In genomic region chr12:122917508-122918227, GRCh38 we compare ENCODE assay signal across 10 cellular contexts. TPM values are rescaled to one million over a fixed set of nuclear protein-coding genes. Genes with fewer than 3 reads are reported as not detected.
DNase-seq lines count a peak whose midpoint lies in the region; ATAC-seq and TF ChIP-seq lines count a peak whose summit lies in the region.
"Had no signal": no experiment of that assay in that cellular context is flagged by ENCODE, and none has a peak within 500 bp of the region (broad histone marks: within the 10 kb centered on the region; RNA-seq: fewer than 3 reads in every experiment).

No MANE protein-coding gene starts in this region.

- no peaks in the 10 kb centered on the region for H3K36me3 Mint-ChIP-seq in activated T-cell treated with anti-CD3 and anti-CD28 coated beads, Interleukin-2, amount 50 U/mL, for 72 hours (ENCODE audit: insufficient read depth in 2 of 2)

- H3K27me3 ChIP-seq in colonic mucosa (no peaks in the 10 kb centered on the region), liver (ENCODE audit: control insufficient read depth in 4 of 4, insufficient read depth in 4 of 4, low read length in 3 of 4) (no peaks in the 10 kb centered on the region), upper lobe of right lung (no peaks in the 10 kb centered on the region)

- intact Hi-C loops in colonic mucosa (cut with DNase I) (no loop called here), upper lobe of right lung (cut with DNase I) (no loop called here)

- peaks cover 8% of the 10 kb centered on the region for H3K4me1 Mint-ChIP-seq in activated T-cell treated with anti-CD3 and anti-CD28 coated beads, Interleukin-2, amount 50 U/mL, for 72 hours (ENCODE audit: low read depth)

- H3K4me1 ChIP-seq in colonic mucosa (peaks cover 8% of the 10 kb centered on the region), liver (ENCODE audit: control insufficient read depth in 4 of 4, insufficient read depth in 4 of 4, low read length in 3 of 4) (peaks cover 5 to 12% (median 9%) of the 10 kb centered on the region in 4 donors), upper lobe of right lung (peaks cover 6% of the 10 kb centered on the region)

- no peaks in the 10 kb centered on the region for H3K9me3 Mint-ChIP-seq in activated T-cell treated with anti-CD3 and anti-CD28 coated beads, Interleukin-2, amount 50 U/mL, for 72 hours

- WGBS in liver = 41% methylated on average over 11 of the region's 11 CpGs

- H3K9me3 ChIP-seq in colonic mucosa (no peaks in the 10 kb centered on the region), liver (ENCODE audit: control insufficient read depth in 4 of 4, low read length in 3 of 4) (no peaks in the 10 kb centered on the region), upper lobe of right lung (no peaks in the 10 kb centered on the region)

- no peak overlapping the region for H3K4me3 Mint-ChIP-seq in activated T-cell treated with anti-CD3 and anti-CD28 coated beads, Interleukin-2, amount 50 U/mL, for 72 hours

- H3K27ac ChIP-seq in colonic mucosa (peak overlapping the region; percentile 66), liver (ENCODE audit: low read depth in 1 of 2, low read length in 2 of 2) (peak overlapping the region; percentile 32 to 44), upper lobe of right lung (peak overlapping the region; percentile 8)
- H3K27ac ChIP-seq: 22Rv1 had no signal

- H3K27me3 Mint-ChIP-seq in activated T-cell treated with anti-CD3 and anti-CD28 coated beads, Interleukin-2, amount 50 U/mL, for 72 hours (ENCODE audit: low read depth) = peaks cover 13% of the 10 kb centered on the region

- H3K27ac Mint-ChIP-seq in activated T-cell treated with anti-CD3 and anti-CD28 coated beads, Interleukin-2, amount 50 U/mL, for 72 hours = no peak overlapping the region

- TF ChIP-seq RAD21 in liver (IDR thresholded peaks at IDR 0.05) = peak in 1 of 2 donors; percentile 65

- DNase-seq in NCI-H2196 (lab: John Stamatoyannopoulos, UW; ENCODE audit: unreplicated experiment) = peak; percentile 12
- no peak for DNase-seq in NCI-H2196 treated with DMSO at 0.1 percent for 48 hours (lab: John Stamatoyannopoulos, UW; ENCODE audit: unreplicated experiment)
- peak; percentile 77 for DNase-seq in colonic mucosa
- peak; percentile 82 for DNase-seq in upper lobe of right lung
- no peak for DNase-seq in stimulated activated CD4-positive, alpha-beta T cell treated with anti-CD3 and anti-CD28 coated beads, Interleukin-4, amount 100 ng/mL, for 24 hours
- no peak for DNase-seq in NCI-H774 (lab: John Stamatoyannopoulos, UW)
- no peak for DNase-seq in activated T-cell treated with anti-CD3 and anti-CD28 coated beads, Interleukin-2, amount 50 U/mL, for 72 hours
- DNase-seq: NCI-H82 had no signal

- ATAC-seq in upper lobe of right lung = peak; percentile 90
- no peak for ATAC-seq in activated T-cell treated with anti-CD3 and anti-CD28 coated beads, Interleukin-2, amount 50 U/mL, for 72 hours (replicated peaks in 1 of 2)

- H3K9ac ChIP-seq in colonic mucosa (ENCODE audit: low read depth in 2 of 2, low read length in 2 of 2) (peak overlapping the region; percentile 27 to 63), liver (ENCODE audit: low read depth in 1 of 2, low read length in 2 of 2) (no peak overlapping the region)

- TF ChIP-seq CTCF in colonic mucosa (IDR thresholded peaks at IDR 0.05) (no peak), liver (IDR thresholded peaks at IDR 0.05; ENCODE audit: low read depth, low read length, missing input control) (no peak), upper lobe of right lung (IDR thresholded peaks at IDR 0.05) (no peak)

- H3K36me3 ChIP-seq in colonic mucosa = no peaks in the 10 kb centered on the region
- H3K36me3 ChIP-seq in liver (ENCODE audit: control insufficient read depth in 4 of 4, insufficient read depth in 3 of 4, low read depth in 1 of 4, low read length in 3 of 4) = no peaks in the 10 kb centered on the region
- no peaks in the 10 kb centered on the region for H3K36me3 ChIP-seq in upper lobe of right lung

- no peak overlapping the region for H3K4me3 ChIP-seq in colonic mucosa
- H3K4me3 ChIP-seq in liver (ENCODE audit: low read depth in 1 of 3, low read length in 3 of 3) = no peak overlapping the region
- no peak overlapping the region for H3K4me3 ChIP-seq in upper lobe of right lung

TF ChIP-seq in liver, 16 proteins besides CTCF, POLR2A, EP300 and RAD21:
- TF ChIP-seq JUND (IDR thresholded peaks at IDR 0.05) (peak in 1 of 2 donors; percentile 70), ATF3 (IDR thresholded peaks at IDR 0.05) (peak; percentile 42), TAF1 (conservative IDR thresholded peaks at IDR 0.05) (no peak), SP1 (IDR thresholded peaks at IDR 0.05) (peak; percentile 86), MAX (IDR thresholded peaks at IDR 0.05) (peak; percentile 85), HNF4A (conservative IDR thresholded peaks at IDR 0.05) (peak; percentile 95 to 97), ZBTB33 (IDR thresholded peaks at IDR 0.05) (peak; percentile 68), GABPA (IDR thresholded peaks at IDR 0.05 in 1 of 2, conservative IDR thresholded peaks at IDR 0.05 in 1 of 2) (no peak), REST (IDR thresholded peaks at IDR 0.05) (peak; percentile 64), YY1 (IDR thresholded peaks at IDR 0.05) (peak; percentile 57), EGR1 (IDR thresholded peaks at IDR 0.05; ENCODE audit: low read depth in 2 of 2) (peak in 1 of 2 donors; percentile 29), RXRA (IDR thresholded peaks at IDR 0.05) (peak; percentile 90 to 98), FOXA1 (IDR thresholded peaks at IDR 0.05) (peak; percentile 79), HNF4G (IDR thresholded peaks at IDR 0.05) (peak; percentile 47), FOXA2 (IDR thresholded peaks at IDR 0.05) (peak; percentile 91), NR2F2 (IDR thresholded peaks at IDR 0.05) (peak; percentile 53)
TF ChIP-seq in liver: peak in this region for 14.

RNA-seq across cellular contexts. Expression of gene VPS37B, which starts 21.7 kb away (rescaled TPM):
- 10 to 100 TPM; 64.8 to 73.5 TPM for total RNA-seq in colonic mucosa
- total RNA-seq in liver = 1 to 10 TPM; 4.4 to 6.8 TPM
- polyA plus RNA-seq in liver = 1 to 10 TPM; 2.3 to 3.2 TPM
- total RNA-seq in upper lobe of right lung = 36.3 TPM
- 10 to 100 TPM; 28.8 to 37.4 TPM for total RNA-seq in activated T-cell treated with anti-CD3 and anti-CD28 coated beads, Interleukin-2, amount 50 U/mL, for 72 hours

RNA-seq across cellular contexts. Expression of gene ABCB9, which starts 48.6 kb away (rescaled TPM):
- total RNA-seq in colonic mucosa (1 to 10 TPM; 4.3 to 4.5 TPM), liver (1 to 10 TPM; 1.7 to 3.3 TPM), upper lobe of right lung (5.2 TPM)
- under 1 TPM; 0.29 to 0.90 TPM for polyA plus RNA-seq in liver
- 1 to 10 TPM; 4.9 to 7.0 TPM for total RNA-seq in activated T-cell treated with anti-CD3 and anti-CD28 coated beads, Interleukin-2, amount 50 U/mL, for 72 hours

RNA-seq across cellular contexts. Expression of gene OGFOD2, which starts 57.4 kb away (rescaled TPM):
- total RNA-seq in colonic mucosa (10 to 100 TPM; 15.9 to 28.1 TPM), liver (1 to 10 TPM; 8.0 to 9.2 TPM), upper lobe of right lung (13.7 TPM)
- polyA plus RNA-seq in liver = 10 to 100 TPM; 15.4 to 18.6 TPM
- 10 to 100 TPM; 26.6 to 32.5 TPM for total RNA-seq in activated T-cell treated with anti-CD3 and anti-CD28 coated beads, Interleukin-2, amount 50 U/mL, for 72 hours

Comparison
In these comparisons a context has a peak if more than half of its experiments do, and no peak if none do; other contexts are left out.
1. DNase-seq: peak in NCI-H2196 (single experiment), colonic mucosa (single experiment) and upper lobe of right lung (single experiment); none in NCI-H2196 treated with DMSO at 0.1 percent for 48 hours (single experiment), stimulated activated CD4-positive, alpha-beta T cell treated with anti-CD3 and anti-CD28 coated beads, Interleukin-4, amount 100 ng/mL, for 24 hours (single experiment), NCI-H774 (single experiment) and activated T-cell treated with anti-CD3 and anti-CD28 coated beads, Interleukin-2, amount 50 U/mL, for 72 hours (0 of 2).
2. H3K27ac ChIP-seq: peak in every context shown above with its lines; median percentile 66 in colonic mucosa; 38 in liver; 8 in upper lobe of right lung.
3. H3K9ac ChIP-seq: peak in colonic mucosa (2 of 2); none in liver (0 of 2).